22 cellular contexts compared by ENCODE assay signal in the genomic region with DNA sequence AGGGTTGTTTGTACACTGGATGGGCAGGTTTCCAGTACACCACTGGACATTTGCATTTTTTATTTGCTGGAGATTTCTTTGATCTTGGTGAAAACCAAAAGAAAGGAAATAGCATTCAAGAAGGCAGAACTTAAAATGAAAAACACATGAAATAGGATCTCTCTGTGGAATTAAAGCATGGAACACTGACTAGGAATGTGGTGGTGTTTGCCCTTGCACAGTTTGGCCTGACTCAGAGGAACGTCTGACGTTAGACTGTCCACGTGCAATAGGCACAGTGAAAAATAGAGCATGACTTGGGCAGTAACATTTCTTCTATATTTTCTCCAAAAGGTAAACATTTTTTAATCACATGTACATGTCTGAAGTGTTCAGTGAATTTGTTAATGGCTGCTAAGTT.
A peak's percentile ranks its signal among the peaks of the same experiment; 100 is the strongest.
DNase-seq lines count a peak whose midpoint lies in the region; ATAC-seq and TF ChIP-seq lines count a peak whose summit lies in the region.
"Had no signal": no experiment of that assay in that cellular context is flagged by ENCODE, and none has a peak within 500 bp of the region (broad histone marks: within the 10 kb centered on the region; RNA-seq: fewer than 3 reads in every experiment).

No MANE protein-coding gene starts in this region.

- no peaks in the 10 kb centered on the region for H3K27me3 Mint-ChIP-seq in chondrocyte (ENCODE audit: low read depth)
- H3K27me3 Mint-ChIP-seq in natural killer cell (ENCODE audit: low read depth in 2 of 2), result no peaks in the 10 kb centered on the region
- H3K27me3 Mint-ChIP-seq: activated CD8-positive, alpha-beta memory T cell treated with anti-CD3 and anti-CD28 coated beads, Interleukin-2, amount 10 ng/mL, durations not matched to agents 7 days and 5 days; T-helper 17 cell had no signal

- peak overlapping the region; percentile 41 for H2AFZ ChIP-seq in ACC112 (ENCODE audit: low read length, unreplicated experiment)

- H3K36me3 ChIP-seq in ACC112 (ENCODE audit: insufficient read depth, low read length), result no peaks in the 10 kb centered on the region
- H3K36me3 ChIP-seq: tibial nerve had no signal

- intact Hi-C loops in natural killer cell (cut with micrococcal nuclease), result no loop called here

- H3K27ac Mint-ChIP-seq in chondrocyte (ENCODE audit: unreplicated experiment), result peak overlapping the region; percentile 3
- H3K27ac Mint-ChIP-seq in natural killer cell, result no peak overlapping the region
- H3K27ac Mint-ChIP-seq: activated CD8-positive, alpha-beta memory T cell treated with anti-CD3 and anti-CD28 coated beads, Interleukin-2, amount 10 ng/mL, durations not matched to agents 7 days and 5 days; endodermal cell; stimulated activated effector memory CD8-positive, alpha-beta T cell treated with anti-CD3 and anti-CD28 coated beads, Interleukin-12 subunit alpha, Interleukin-12 subunit beta, amount 100 ng/mL, for 72 hours; T-helper 17 cell had no signal

- DNase-seq in HCEC 1CT, result peak; percentile 25
- no peak for DNase-seq in chondrocyte (ENCODE audit: low spot score)
- DNase-seq in kidney glomerular epithelial cell (lab: John Stamatoyannopoulos, UW), result peak; percentile 21
- no peak for DNase-seq in SHP77 (lab: John Stamatoyannopoulos, UW)
- DNase-seq in natural killer cell, result no peak
- no peak for DNase-seq in activated T-cell treated with anti-CD3 and anti-CD28 coated beads, Interleukin-2, amount 50 U/mL, for 48 hours
- DNase-seq: activated CD8-positive, alpha-beta memory T cell treated with anti-CD3 and anti-CD28 coated beads, Interleukin-2, amount 10 ng/mL, durations not matched to agents 7 days and 5 days; activated gamma-delta T cell treated with Interleukin-2 at 50 U/mL for 16 hours; Caco-2; caudate nucleus; endodermal cell; GDM1; Kasumi-1; NCI-H1436 treated with DMSO at 0.1 percent for 48 hours; NCI-H345; SHP77 treated with DMSO at 0.1 percent for 48 hours; small intestine; T-helper 17 cell had no signal

- H3K4me3 ChIP-seq in ACC112 (ENCODE audit: low read depth, low read length), result no peak overlapping the region
- H3K4me3 ChIP-seq: tibial nerve had no signal

- no peaks in the 10 kb centered on the region for H3K4me1 ChIP-seq in ACC112 (ENCODE audit: control insufficient read depth, insufficient read depth, low read length, unreplicated experiment)
- H3K4me1 ChIP-seq: Caco-2 had no signal

- ATAC-seq in natural killer cell (no peak), HG02981 (IDR thresholded peaks at IDR 0.05; ENCODE audit: unreplicated experiment) (no peak)
- ATAC-seq: activated CD8-positive, alpha-beta memory T cell treated with anti-CD3 and anti-CD28 coated beads, Interleukin-2, amount 10 ng/mL, durations not matched to agents 7 days and 5 days; stimulated activated effector memory CD8-positive, alpha-beta T cell treated with anti-CD3 and anti-CD28 coated beads, Interleukin-12 subunit alpha, Interleukin-12 subunit beta, amount 100 ng/mL, for 72 hours; T-helper 17 cell had no signal

- H3K27me3 ChIP-seq in ACC112 (ENCODE audit: insufficient read depth, low read length), result no peaks in the 10 kb centered on the region
- H3K27me3 ChIP-seq: tibial nerve had no signal

- TF ChIP-seq CTCF in chondrocyte (IDR thresholded peaks at IDR 0.05), result no peak
- no peak for TF ChIP-seq CTCF in natural killer cell (IDR thresholded peaks at IDR 0.05)

- H3K36me3 Mint-ChIP-seq in chondrocyte (ENCODE audit: low read depth) (peaks cover 2% of the 10 kb centered on the region), natural killer cell (no peaks in the 10 kb centered on the region)
- H3K36me3 Mint-ChIP-seq: activated CD8-positive, alpha-beta memory T cell treated with anti-CD3 and anti-CD28 coated beads, Interleukin-2, amount 10 ng/mL, durations not matched to agents 7 days and 5 days; stimulated activated effector memory CD8-positive, alpha-beta T cell treated with anti-CD3 and anti-CD28 coated beads, Interleukin-12 subunit alpha, Interleukin-12 subunit beta, amount 100 ng/mL, for 72 hours had no signal

- H3K79me2 ChIP-seq in ACC112 (ENCODE audit: control insufficient read depth, insufficient read depth, low read length, unreplicated experiment), result no peaks in the 10 kb centered on the region

- H3K4me1 Mint-ChIP-seq in chondrocyte (ENCODE audit: low read depth) (peaks cover 53% of the 10 kb centered on the region), natural killer cell (no peaks in the 10 kb centered on the region)
- H3K4me1 Mint-ChIP-seq: activated CD8-positive, alpha-beta memory T cell treated with anti-CD3 and anti-CD28 coated beads, Interleukin-2, amount 10 ng/mL, durations not matched to agents 7 days and 5 days; endodermal cell; stimulated activated effector memory CD8-positive, alpha-beta T cell treated with anti-CD3 and anti-CD28 coated beads, Interleukin-12 subunit alpha, Interleukin-12 subunit beta, amount 100 ng/mL, for 72 hours; T-helper 17 cell had no signal

- H3K9me3 Mint-ChIP-seq in chondrocyte (ENCODE audit: low read depth) (peaks cover 4% of the 10 kb centered on the region), natural killer cell (peaks cover 19 to 23% of the 10 kb centered on the region in 2 donors)

- no peak overlapping the region for H3K27ac ChIP-seq in ACC112 (ENCODE audit: low read depth, low read length)
- H3K27ac ChIP-seq: tibial nerve had no signal

- no peak overlapping the region for H3K4me3 Mint-ChIP-seq in chondrocyte (ENCODE audit: unreplicated experiment)
- H3K4me3 Mint-ChIP-seq in natural killer cell, result no peak overlapping the region
- H3K4me3 Mint-ChIP-seq: activated CD8-positive, alpha-beta memory T cell treated with anti-CD3 and anti-CD28 coated beads, Interleukin-2, amount 10 ng/mL, durations not matched to agents 7 days and 5 days; endodermal cell; stimulated activated effector memory CD8-positive, alpha-beta T cell treated with anti-CD3 and anti-CD28 coated beads, Interleukin-12 subunit alpha, Interleukin-12 subunit beta, amount 100 ng/mL, for 72 hours; T-helper 17 cell had no signal

Comparison
In these comparisons a context has a peak if more than half of its experiments do, and no peak if none do; other contexts are left out.
1. DNase-seq: peak in HCEC 1CT (single experiment) and kidney glomerular epithelial cell (single experiment); none in chondrocyte (single experiment), SHP77 (0 of 2), natural killer cell (single experiment) and activated T-cell treated with anti-CD3 and anti-CD28 coated beads, Interleukin-2, amount 50 U/mL, for 48 hours (0 of 2).